Comparison of ENCODE assay signal across 33 cellular contexts in the genomic region with DNA sequence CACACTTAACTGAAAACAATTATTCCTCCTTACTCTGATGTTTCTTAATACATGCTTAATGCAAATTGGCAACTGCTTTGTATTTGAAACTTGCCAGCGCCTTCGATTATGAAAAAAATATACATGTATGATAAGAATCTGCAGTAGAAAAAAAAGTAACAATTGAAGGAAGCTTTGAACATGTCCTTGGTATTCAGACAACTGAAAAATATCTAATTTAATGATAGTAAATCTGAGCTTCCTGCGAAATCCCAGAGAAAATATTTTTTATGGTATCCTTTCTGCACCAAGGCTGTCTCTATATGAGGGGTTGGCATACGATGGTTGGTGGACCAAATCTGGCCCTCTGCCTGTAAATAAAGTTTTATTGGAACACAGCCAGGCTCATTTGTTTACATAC.
"Had no signal": no experiment of that assay in that cellular context is flagged by ENCODE, and none has a peak within 500 bp of the region (broad histone marks: within the 10 kb centered on the region; RNA-seq: fewer than 3 reads in every experiment).

No MANE protein-coding gene starts in this region.

- H3K27ac ChIP-seq: KMS-11, PC-9, RWPE1, VCaP had no signal

- H3K9ac ChIP-seq: KMS-11 had no signal

- H3K4me3 ChIP-seq: PC-9 had no signal

- H3K4me2 ChIP-seq: KMS-11, PC-9 had no signal

- FAIRE-seq: bronchial epithelial cell, RCC 7860 had no signal

- DNase-seq: activated B cell treated with CpG ODN at 0.5 μM for 24 hours; activated CD4-positive, alpha-beta memory T cell treated with anti-CD3 and anti-CD28 coated beads, Interleukin-2, amount 10 ng/mL, durations not matched to agents 7 days and 5 days; activated CD4-positive, alpha-beta T cell treated with anti-CD3 and anti-CD28 coated beads for 48 hours; activated CD4-positive, CD25-positive, alpha-beta regulatory T cell treated with anti-CD3 and anti-CD28 coated beads, Interleukin-2, amount 50 U/mL, for 72 hours; activated CD8-positive, alpha-beta memory T cell treated with anti-CD3 and anti-CD28 coated beads for 24 hours; activated CD8-positive, alpha-beta memory T cell treated with anti-CD3 and anti-CD28 coated beads, Interleukin-2, amount 10 ng/mL, durations not matched to agents 7 days and 5 days; activated CD8-positive, alpha-beta memory T cell treated with anti-CD3 and anti-CD28 coated beads, Interleukin-2, amount 50 U/mL, for 48 hours; activated effector memory CD4-positive, alpha-beta T cell treated with Interleukin-2 at 50 U/mL for 16 hours; activated naive CD4-positive, alpha-beta T cell treated with anti-CD3 and anti-CD28 coated beads, Interleukin-2, amount 10 ng/mL, durations not matched to agents 7 days and 5 days; activated naive CD8-positive, alpha-beta T cell treated with anti-CD3 and anti-CD28 coated beads, Interleukin-2, amount 50 U/mL, for 24 hours; activated T-cell treated with anti-CD3 and anti-CD28 coated beads, Interleukin-2, amount 50 U/mL, for 48 hours; anterior cingulate cortex; caudate nucleus; cerebellar nuclear complex; MM.1S; NCI-H1092 treated with DMSO at 0.1 percent for 48 hours; NCI-H1417; NCI-H146; NCI-H187; NCI-H2029 treated with DMSO at 0.1 percent for 48 hours; NCI-H226; NCI-H510A treated with DMSO at 0.1 percent for 48 hours; NCI-H774; PC-9; SW 1271; T-helper 1 cell; T-helper 2 cell; T-helper 9 cell had no signal

- H2AFZ ChIP-seq: PC-9 had no signal
